In genomic region chr15:77144492-77145070, GRCh38 we compare ENCODE assay signal across 11 cellular contexts.
A peak's percentile ranks its signal among the peaks of the same experiment; 100 is the strongest.
DNase-seq lines count a peak whose midpoint lies in the region; ATAC-seq and TF ChIP-seq lines count a peak whose summit lies in the region.
"Had no signal": no experiment of that assay in that cellular context is flagged by ENCODE, and none has a peak within 500 bp of the region (broad histone marks: within the 10 kb centered on the region; RNA-seq: fewer than 3 reads in every experiment).

No MANE protein-coding gene starts in this region.

- H3K9ac ChIP-seq in PC-3 (ENCODE audit: low read length) (no peak overlapping the region), endodermal cell (ENCODE audit: extremely low read depth, low read length, poor library complexity, severe bottlenecking) (no peak overlapping the region)

- no peaks in the 10 kb centered on the region for H4K20me1 ChIP-seq in PC-3 (ENCODE audit: low read length)

- POLR2A ChIA-PET in PC-3 (lab: Charles Lee; ENCODE audit: unreplicated experiment): no interaction called here

- TF ChIP-seq CTCF in AG09319 (IDR thresholded peaks at IDR 0.05; ENCODE audit: low read depth, low read length) (no peak), PC-3 (conservative IDR thresholded peaks at IDR 0.05; ENCODE audit: low read depth, low read length) (no peak), endodermal cell (conservative IDR thresholded peaks at IDR 0.05) (no peak), osteocyte (IDR thresholded peaks at IDR 0.05) (no peak), psoas muscle (IDR thresholded peaks at IDR 0.05) (no peak)

- no peaks in the 10 kb centered on the region for H3F3A ChIP-seq in PC-3 (ENCODE audit: low read length, unreplicated experiment)

- H3K27me3 ChIP-seq in PC-3 (ENCODE audit: low read length): no peaks in the 10 kb centered on the region
- H3K27me3 ChIP-seq in endodermal cell (ENCODE audit: control insufficient read depth, insufficient read depth, low read length, poor library complexity, severe bottlenecking): no peaks in the 10 kb centered on the region
- no peaks in the 10 kb centered on the region for H3K27me3 ChIP-seq in psoas muscle (ENCODE audit: insufficient read depth in 3 of 3, low read length in 2 of 3)

- no peak overlapping the region for H3K4me2 ChIP-seq in PC-3 (ENCODE audit: low read length)

- peaks cover 3% of the 10 kb centered on the region for H3K27me3 Mint-ChIP-seq in endodermal cell (ENCODE audit: insufficient read depth)
- no peaks in the 10 kb centered on the region for H3K27me3 Mint-ChIP-seq in osteocyte (ENCODE audit: unreplicated experiment)
- H3K27me3 Mint-ChIP-seq in activated T-helper 2 cell treated with anti-CD3 and anti-CD28 coated beads, Interferon-gamma antibody, Interleukin-2, Interleukin-4, amounts not matched to agents 10 μg/mL and 5 μg/mL and 100 μg/mL, durations not matched to agents 14 hours and 24 hours and 36 hours (ENCODE audit: low read depth): no peaks in the 10 kb centered on the region
- H3K27me3 Mint-ChIP-seq: activated naive CD4-positive, alpha-beta T cell treated with anti-CD3 and anti-CD28 coated beads, Interleukin-2, amount 50 U/mL, for 24 hours had no signal

- H3K27ac Mint-ChIP-seq in endodermal cell: no peak overlapping the region
- peak overlapping the region; percentile 99 for H3K27ac Mint-ChIP-seq in osteocyte (ENCODE audit: unreplicated experiment)
- H3K27ac Mint-ChIP-seq in activated T-helper 2 cell treated with anti-CD3 and anti-CD28 coated beads, Interferon-gamma antibody, Interleukin-2, Interleukin-4, amounts not matched to agents 10 μg/mL and 5 μg/mL and 100 μg/mL, durations not matched to agents 14 hours and 24 hours and 36 hours: no peak overlapping the region
- H3K27ac Mint-ChIP-seq: activated naive CD4-positive, alpha-beta T cell treated with anti-CD3 and anti-CD28 coated beads, Interleukin-2, amount 50 U/mL, for 24 hours had no signal

- no peak for ATAC-seq in PC-3
- ATAC-seq in HG03571 (IDR thresholded peaks at IDR 0.05; ENCODE audit: unreplicated experiment): no peak
- ATAC-seq in psoas muscle: no peak

- peaks cover 18% of the 10 kb centered on the region for H3K9me3 Mint-ChIP-seq in endodermal cell
- peaks cover 12% of the 10 kb centered on the region for H3K9me3 Mint-ChIP-seq in osteocyte (ENCODE audit: unreplicated experiment)
- H3K9me3 Mint-ChIP-seq in activated T-helper 2 cell treated with anti-CD3 and anti-CD28 coated beads, Interferon-gamma antibody, Interleukin-2, Interleukin-4, amounts not matched to agents 10 μg/mL and 5 μg/mL and 100 μg/mL, durations not matched to agents 14 hours and 24 hours and 36 hours: peaks cover 16% of the 10 kb centered on the region

- CTCF ChIA-PET in PC-3 (lab: Charles Lee): no interaction called here

- no peak overlapping the region for H3K4me3 ChIP-seq in PC-3 (ENCODE audit: low read length)
- H3K4me3 ChIP-seq in endodermal cell (ENCODE audit: low read length): no peak overlapping the region
- no peak overlapping the region for H3K4me3 ChIP-seq in psoas muscle

- peaks cover 13% of the 10 kb centered on the region for H3K36me3 Mint-ChIP-seq in endodermal cell (ENCODE audit: low read depth)
- H3K36me3 Mint-ChIP-seq in osteocyte (ENCODE audit: unreplicated experiment): peaks cover 24% of the 10 kb centered on the region
- H3K36me3 Mint-ChIP-seq in activated T-helper 2 cell treated with anti-CD3 and anti-CD28 coated beads, Interferon-gamma antibody, Interleukin-2, Interleukin-4, amounts not matched to agents 10 μg/mL and 5 μg/mL and 100 μg/mL, durations not matched to agents 14 hours and 24 hours and 36 hours (ENCODE audit: low read depth): peaks cover 16% of the 10 kb centered on the region

- H2AFZ ChIP-seq in PC-3 (ENCODE audit: low read length): no peak overlapping the region

- H3K9me3 ChIP-seq in PC-3 (ENCODE audit: low read length) (0 out of 2 replicates have a peak, but pooled peaks cover 5% of the 10 kb centered on the region), endodermal cell (ENCODE audit: control insufficient read depth, low read length) (peaks cover 28% of the 10 kb centered on the region), psoas muscle (peaks cover 14% of the 10 kb centered on the region)

- H3K27ac ChIP-seq in PC-3 (ENCODE audit: low read length) (no peak overlapping the region), endodermal cell (ENCODE audit: low read depth, low read length) (peak overlapping the region; percentile 8), psoas muscle (no peak overlapping the region)

- no peak overlapping the region for H3K4me3 Mint-ChIP-seq in endodermal cell
- peak overlapping the region; percentile 49 for H3K4me3 Mint-ChIP-seq in osteocyte (ENCODE audit: unreplicated experiment)
- no peak overlapping the region for H3K4me3 Mint-ChIP-seq in activated T-helper 2 cell treated with anti-CD3 and anti-CD28 coated beads, Interferon-gamma antibody, Interleukin-2, Interleukin-4, amounts not matched to agents 10 μg/mL and 5 μg/mL and 100 μg/mL, durations not matched to agents 14 hours and 24 hours and 36 hours (ENCODE audit: low read depth)
- H3K4me3 Mint-ChIP-seq: activated naive CD4-positive, alpha-beta T cell treated with anti-CD3 and anti-CD28 coated beads, Interleukin-2, amount 50 U/mL, for 24 hours had no signal

- no peaks in the 10 kb centered on the region for H3K79me2 ChIP-seq in PC-3 (ENCODE audit: low read length)

- peak; percentile 86 for DNase-seq in AG09319 (ENCODE audit: extremely low read depth, low read depth)
- DNase-seq in PC-3: peak; percentile 4
- no peak for DNase-seq in endodermal cell
- DNase-seq in osteocyte (ENCODE audit: extremely low spot score, unreplicated experiment): no peak
- no peak for DNase-seq in activated CD4-positive, CD25-positive, alpha-beta regulatory T cell (lab: John Stamatoyannopoulos, UW)
- no peak for DNase-seq in activated T-helper 2 cell treated with anti-CD3 and anti-CD28 coated beads, Interferon-gamma antibody, Interleukin-2, Interleukin-4, amounts not matched to agents 10 μg/mL and 5 μg/mL and 100 μg/mL, durations not matched to agents 14 hours and 24 hours and 36 hours (ENCODE audit: low spot score)
- no peak for DNase-seq in psoas muscle
- DNase-seq: midbrain, NCI-H446 had no signal

- intact Hi-C loops in PC-3 (cut with micrococcal nuclease) (no loop called here), psoas muscle (cut with DNase I) (no loop called here)
- intact Hi-C loops in activated T-helper 2 cell treated with anti-CD3 and anti-CD28 coated beads, Interferon-gamma antibody, Interleukin-2, Interleukin-4, amounts not matched to agents 10 μg/mL and 5 μg/mL and 100 μg/mL, durations not matched to agents 14 hours and 24 hours and 36 hours (cut with micrococcal nuclease): no loop called here

- 89 to 96% methylated on average over 4 of the region's 4 CpGs for WGBS in endodermal cell (ENCODE audit: insufficient coverage in 1 of 2, insufficient read length in 1 of 2), 2 experiments
- 77 to 87% (median 77%) methylated on average over 4 of the region's 4 CpGs for WGBS in psoas muscle, 3 donors

- H3K4me1 ChIP-seq in PC-3 (ENCODE audit: insufficient read depth, low read length) (no peaks in the 10 kb centered on the region), endodermal cell (ENCODE audit: control insufficient read depth, insufficient read depth, low read length) (no peaks in the 10 kb centered on the region), psoas muscle (no peaks in the 10 kb centered on the region)

- no peaks in the 10 kb centered on the region for H3K9me2 ChIP-seq in PC-3 (replicated peaks; ENCODE audit: low read length)

- H3K4me1 Mint-ChIP-seq in endodermal cell (peaks cover 9% of the 10 kb centered on the region), osteocyte (ENCODE audit: unreplicated experiment) (peaks cover 66% of the 10 kb centered on the region)
- peaks cover 4% of the 10 kb centered on the region for H3K4me1 Mint-ChIP-seq in activated T-helper 2 cell treated with anti-CD3 and anti-CD28 coated beads, Interferon-gamma antibody, Interleukin-2, Interleukin-4, amounts not matched to agents 10 μg/mL and 5 μg/mL and 100 μg/mL, durations not matched to agents 14 hours and 24 hours and 36 hours (ENCODE audit: low read depth)

- no TSS peak for BruUV-seq in PC-3 (replicated peaks; lab: Mats Ljungman, UMichigan)

- H3K36me3 ChIP-seq in PC-3 (ENCODE audit: low read depth, low read length) (no peaks in the 10 kb centered on the region), endodermal cell (ENCODE audit: control insufficient read depth, insufficient read depth, low read length) (no peaks in the 10 kb centered on the region), psoas muscle (ENCODE audit: insufficient read depth in 1 of 2, low read depth in 1 of 2) (no peaks in the 10 kb centered on the region)

Comparison
In these comparisons a context has a peak if more than half of its experiments do, and no peak if none do; other contexts are left out.
1. DNase-seq: peak in AG09319 (single experiment) and PC-3 (single experiment); none in endodermal cell (single experiment), osteocyte (single experiment), activated CD4-positive, CD25-positive, alpha-beta regulatory T cell (0 of 4), activated T-helper 2 cell treated with anti-CD3 and anti-CD28 coated beads, Interferon-gamma antibody, Interleukin-2, Interleukin-4, amounts not matched to agents 10 μg/mL and 5 μg/mL and 100 μg/mL, durations not matched to agents 14 hours and 24 hours and 36 hours (single experiment) and psoas muscle (0 of 2).